Comparison of ENCODE assay signal across 23 cellular contexts in genomic region chr1:84101204-84101603, GRCh38.
"Had no signal": no experiment of that assay in that cellular context is flagged by ENCODE, and none has a peak within 500 bp of the region (broad histone marks: within the 10 kb centered on the region; RNA-seq: fewer than 3 reads in every experiment).

No MANE protein-coding gene starts in this region.

- DNase-seq: activated CD4-positive, alpha-beta memory T cell treated with anti-CD3 and anti-CD28 coated beads for 36 hours; activated CD4-positive, alpha-beta T cell treated with anti-CD3 and anti-CD28 coated beads, Interleukin-2, amount 10 ng/mL, durations not matched to agents 7 days and 5 days; activated CD4-positive, CD25-positive, alpha-beta regulatory T cell; activated gamma-delta T cell treated with Interleukin-2 at 50 U/mL for 16 hours; activated naive CD4-positive, alpha-beta T cell treated with anti-CD3 and anti-CD28 coated beads, Interleukin-2, amount 10 ng/mL, durations not matched to agents 7 days and 5 days; activated naive CD8-positive, alpha-beta T cell treated with anti-CD3 and anti-CD28 coated beads for 36 hours; activated T-cell treated with anti-CD3 and anti-CD28 coated beads for 4 hours; activated T-cell treated with anti-CD3 and anti-CD28 coated beads, Interleukin-2, amount 50 U/mL, for 72 hours; brain microvascular endothelial cell; MM.1S; NCI-H1105; NCI-H1436; NCI-H1694 treated with DMSO at 0.1 percent for 48 hours; NCI-H2029 treated with DMSO at 0.1 percent for 48 hours; NCI-H510A treated with DMSO at 0.1 percent for 48 hours; NCI-H69; PC-3; SK-N-SH; T-helper 1 cell had no signal

- H3K9me2 ChIP-seq: SK-N-SH had no signal

- H3K36me3 ChIP-seq: brain microvascular endothelial cell, cardiac muscle cell had no signal

- H3K9me3 ChIP-seq: SK-N-SH had no signal

- H3K4me2 ChIP-seq: KMS-11, SK-N-SH had no signal

- H3K9ac ChIP-seq: KMS-11, SK-N-SH had no signal

- H3K4me3 ChIP-seq: cardiac muscle cell had no signal

- ATAC-seq: activated T-cell treated with anti-CD3 and anti-CD28 coated beads, Interleukin-2, amount 50 U/mL, for 72 hours; PC-3 had no signal

- H3K27ac ChIP-seq: brain microvascular endothelial cell, cardiac muscle cell, KMS-11, VCaP had no signal

- FAIRE-seq: RCC 7860 had no signal

- H3K27me3 ChIP-seq: brain microvascular endothelial cell, cardiac muscle cell had no signal
